Comparison of ENCODE assay signal across 1 cellular context in the genomic region with DNA sequence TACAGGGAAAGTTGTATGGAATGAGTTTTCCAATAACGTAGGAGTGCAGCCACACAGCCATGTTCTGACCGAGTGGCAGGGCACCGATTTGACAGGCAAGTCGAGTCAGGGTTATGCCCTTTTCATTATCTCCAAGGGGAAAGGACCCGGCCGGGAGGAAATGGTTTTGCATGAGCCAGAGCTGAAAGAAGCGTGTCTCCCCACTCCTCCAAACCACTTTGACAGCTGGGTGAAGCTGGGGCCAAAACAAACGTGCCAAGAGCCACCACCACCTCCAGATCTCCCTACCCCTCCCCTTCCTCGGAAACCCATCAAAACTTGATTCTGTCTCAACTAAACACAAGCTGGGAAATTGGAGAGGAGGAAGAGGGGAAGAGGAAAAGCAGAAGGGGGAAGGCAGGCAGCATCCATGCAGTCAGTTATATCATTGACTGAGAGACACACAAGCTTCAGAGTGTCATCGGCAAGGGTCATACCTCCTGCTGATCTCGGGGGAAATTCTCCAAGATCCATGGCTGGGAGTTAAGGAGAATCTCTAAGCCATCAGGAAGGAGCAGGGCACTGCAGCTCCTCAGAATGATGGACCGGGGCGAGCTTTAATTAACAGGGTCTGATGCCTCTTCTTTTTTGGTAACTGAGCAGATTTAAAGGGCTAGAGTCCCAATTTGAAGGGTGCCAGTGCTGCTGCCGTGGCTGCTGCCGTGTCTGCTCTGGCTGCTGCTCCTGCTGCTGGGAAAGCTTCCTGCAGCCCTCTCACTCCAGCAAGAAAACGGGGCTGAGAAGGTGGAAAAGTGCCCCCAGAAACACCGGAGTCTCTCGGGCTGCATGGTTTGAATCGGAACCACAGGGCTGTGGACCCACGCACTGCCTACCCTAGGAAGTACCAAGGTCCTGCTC.
TF ChIP-seq lines count a peak whose summit lies in the region.

No MANE protein-coding gene starts in this region.

TF ChIP-seq in A549, 52 proteins besides CTCF, POLR2A, EP300 and RAD21:
- no peak for TF ChIP-seq NPAS2 (CRISPR knock-in tag; IDR thresholded peaks at IDR 0.05; ENCODE audit: borderline replicate concordance)
- TF ChIP-seq SMC3 (IDR thresholded peaks at IDR 0.05): no peak
- TF ChIP-seq, protein P1, sequence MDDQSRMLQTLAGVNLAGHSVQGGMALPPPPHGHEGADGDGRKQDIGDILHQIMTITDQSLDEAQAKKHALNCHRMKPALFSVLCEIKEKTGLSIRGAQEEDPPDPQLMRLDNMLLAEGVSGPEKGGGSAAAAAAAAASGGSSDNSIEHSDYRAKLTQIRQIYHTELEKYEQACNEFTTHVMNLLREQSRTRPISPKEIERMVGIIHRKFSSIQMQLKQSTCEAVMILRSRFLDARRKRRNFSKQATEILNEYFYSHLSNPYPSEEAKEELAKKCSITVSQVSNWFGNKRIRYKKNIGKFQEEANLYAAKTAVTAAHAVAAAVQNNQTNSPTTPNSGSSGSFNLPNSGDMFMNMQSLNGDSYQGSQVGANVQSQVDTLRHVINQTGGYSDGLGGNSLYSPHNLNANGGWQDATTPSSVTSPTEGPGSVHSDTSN (IDR thresholded peaks at IDR 0.05): no peak
- TF ChIP-seq FOSB (CRISPR knock-in tag; IDR thresholded peaks at IDR 0.05): no peak
- no peak for TF ChIP-seq ZSCAN20 (CRISPR knock-in tag; IDR thresholded peaks at IDR 0.05)
- no peak for TF ChIP-seq RCOR1 (IDR thresholded peaks at IDR 0.05; ENCODE audit: low read depth, low read length)
- TF ChIP-seq ESRRA (IDR thresholded peaks at IDR 0.05; ENCODE audit: borderline replicate concordance, low read length): no peak
- no peak for TF ChIP-seq CBX8 (IDR thresholded peaks at IDR 0.05)
- TF ChIP-seq GATA3 (IDR thresholded peaks at IDR 0.05; ENCODE audit: borderline replicate concordance): no peak
